ENCODE assay signal across 12 cellular contexts in genomic region chr14:63436286-63437098, GRCh38.
DNase-seq lines count a peak whose midpoint lies in the region; ATAC-seq and TF ChIP-seq lines count a peak whose summit lies in the region.
"Had no signal": no experiment of that assay in that cellular context is flagged by ENCODE, and none has a peak within 500 bp of the region (broad histone marks: within the 10 kb centered on the region; RNA-seq: fewer than 3 reads in every experiment).

No MANE protein-coding gene starts in this region.

- ATAC-seq in Right ventricle myocardium superior (ENCODE audit: poor library complexity), result peak; percentile 26
- ATAC-seq in naive thymus-derived CD8-positive, alpha-beta T cell, result no peak
- no peak for ATAC-seq in GM21381 (IDR thresholded peaks at IDR 0.05; ENCODE audit: unreplicated experiment)
- no peak for ATAC-seq in GM19324 (IDR thresholded peaks at IDR 0.05; ENCODE audit: low FRiP score, unreplicated experiment)

- H3K36me3 ChIP-seq in endocrine pancreas (ENCODE audit: control insufficient read depth, insufficient read depth, low read length), result no peaks in the 10 kb centered on the region

- peak overlapping the region in 6 of 10 donors; percentile 25 to 71 (median 44) for H3K27ac Mint-ChIP-seq in naive thymus-derived CD8-positive, alpha-beta T cell

- H3K4me3 ChIP-seq in endocrine pancreas (ENCODE audit: control insufficient read depth, insufficient read depth, low read length), result peak overlapping the region; percentile 43

- no peaks in the 10 kb centered on the region for H3K9me3 Mint-ChIP-seq in naive thymus-derived CD8-positive, alpha-beta T cell
- H3K9me3 Mint-ChIP-seq: activated T-helper 1 cell treated with anti-CD3 and anti-CD28 coated beads, Interleukin-12 subunit alpha, Interleukin-12 subunit beta, Interleukin-2, Interleukin-4 antibody, amounts not matched to agents 30 ng/mL and 10 ng/mL and 1 ng/mL, durations not matched to agents 14 hours and 24 hours and 36 hours; central memory CD8-positive, alpha-beta T cell; HFFc6 had no signal

- DNase-seq in Right ventricle myocardium superior (no peak), cardiac septum (ENCODE audit: low spot score) (no peak), DMS53 (lab: John Stamatoyannopoulos, UW) (no peak), GM20000 (ENCODE audit: low spot score) (no peak)
- no peak for DNase-seq in naive thymus-derived CD8-positive, alpha-beta T cell
- DNase-seq: HFFc6, NCI-H1105 treated with DMSO at 0.1 percent for 48 hours had no signal

- peaks cover 35% of the 10 kb centered on the region for H3K4me1 ChIP-seq in endocrine pancreas (ENCODE audit: control insufficient read depth, insufficient read depth, low read length)

- H3K9me3 ChIP-seq in endocrine pancreas (ENCODE audit: control insufficient read depth, low read length), result no peaks in the 10 kb centered on the region

- intact Hi-C loops in Right ventricle myocardium superior (cut with DNase I) (no loop called here), cardiac septum (cut with DNase I) (loop anchor here (5.0 kb wide), 1 partner anchor 106 kb away; the partner anchor contains the start of gene PPP2R5E)

- peaks cover 0 to 23% (median 6%) of the 10 kb centered on the region in 3 donors for H3K36me3 Mint-ChIP-seq in naive thymus-derived CD8-positive, alpha-beta T cell

- peaks cover 44 to 82% (median 68%) of the 10 kb centered on the region in 4 donors for H3K4me1 Mint-ChIP-seq in naive thymus-derived CD8-positive, alpha-beta T cell

- POLR2A ChIA-PET in naive thymus-derived CD8-positive, alpha-beta T cell (lab: Charles Lee), result no interaction called here

- no peak for TF ChIP-seq CTCF in GM20000 (IDR thresholded peaks at IDR 0.05; ENCODE audit: extremely low read depth, missing control alignments)

- H3K27me3 ChIP-seq in endocrine pancreas (ENCODE audit: control insufficient read depth, insufficient read depth, low read length), result no peaks in the 10 kb centered on the region

- H3K27me3 Mint-ChIP-seq in naive thymus-derived CD8-positive, alpha-beta T cell, result no peaks in the 10 kb centered on the region
- H3K27me3 Mint-ChIP-seq: central memory CD8-positive, alpha-beta T cell had no signal

- no peak overlapping the region for H3K9ac ChIP-seq in endocrine pancreas (ENCODE audit: control insufficient read depth, insufficient read depth, low read length)

- no peak overlapping the region for H3K4me3 Mint-ChIP-seq in naive thymus-derived CD8-positive, alpha-beta T cell
- H3K4me3 Mint-ChIP-seq: activated T-helper 1 cell treated with anti-CD3 and anti-CD28 coated beads, Interleukin-12 subunit alpha, Interleukin-12 subunit beta, Interleukin-2, Interleukin-4 antibody, amounts not matched to agents 30 ng/mL and 10 ng/mL and 1 ng/mL, durations not matched to agents 14 hours and 24 hours and 36 hours; central memory CD8-positive, alpha-beta T cell had no signal
